ENCODE assay signal across 12 cellular contexts in the genomic region with DNA sequence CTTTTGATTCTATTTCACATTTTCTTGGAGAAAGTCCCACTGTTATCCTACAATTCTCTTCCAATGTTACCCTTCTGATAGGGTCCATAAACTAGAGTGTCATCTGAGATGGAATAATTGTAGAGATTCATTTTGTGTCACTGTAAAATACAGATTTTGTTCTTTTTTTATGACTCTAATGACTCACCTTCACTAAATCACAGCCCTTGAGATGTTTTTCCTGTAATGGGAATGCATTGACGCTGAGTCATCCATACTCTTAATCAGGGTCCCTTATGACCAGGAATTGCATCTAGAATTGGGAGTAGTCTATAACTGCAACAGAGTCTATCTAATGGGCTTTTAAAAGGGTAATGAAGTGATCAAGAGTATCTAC.
DNase-seq lines count a peak whose midpoint lies in the region; ATAC-seq lines count a peak whose summit lies in the region.
"Had no signal": no experiment of that assay in that cellular context is flagged by ENCODE, and none has a peak within 500 bp of the region (broad histone marks: within the 10 kb centered on the region; RNA-seq: fewer than 3 reads in every experiment).

No MANE protein-coding gene starts in this region.

- ATAC-seq in HG02970 (IDR thresholded peaks at IDR 0.05; ENCODE audit: low FRiP score, unreplicated experiment) (no peak), HG02973 (IDR thresholded peaks at IDR 0.05; ENCODE audit: unreplicated experiment) (no peak)
- ATAC-seq: activated CD4-positive, CD25-positive, alpha-beta regulatory T cell treated with anti-CD3 and anti-CD28 coated beads, Interleukin-2, amount 50 U/mL, for 24 hours had no signal

- DNase-seq in AG08395 (ENCODE audit: low spot score) (peak; percentile 49), HT1080 (ENCODE audit: low read depth) (peak; percentile 92), astrocyte of the hippocampus (ENCODE audit: low read depth, low spot score) (peak; percentile 80), kidney glomerular epithelial cell (lab: John Stamatoyannopoulos, UW) (peak; percentile 74), UCSD-AML1 (lab: John Stamatoyannopoulos, UW; ENCODE audit: unreplicated experiment) (no peak), NCI-H748 treated with DMSO at 0.1 percent for 48 hours (lab: John Stamatoyannopoulos, UW) (no peak)
- DNase-seq: activated gamma-delta T cell; effector CD8-positive, alpha-beta T cell; NCI-H187 treated with DMSO at 0.1 percent for 48 hours had no signal

Comparison
In these comparisons a context has a peak if more than half of its experiments do, and no peak if none do; other contexts are left out.
1. DNase-seq: peak in AG08395 (single experiment), HT1080 (single experiment), astrocyte of the hippocampus (single experiment) and kidney glomerular epithelial cell (single experiment); none in UCSD-AML1 (single experiment) and NCI-H748 treated with DMSO at 0.1 percent for 48 hours (single experiment).